ENCODE assay signal across 22 cellular contexts in genomic region chr6:21739838-21740237, GRCh38.
DNase-seq lines count a peak whose midpoint lies in the region; ATAC-seq and TF ChIP-seq lines count a peak whose summit lies in the region.
"Had no signal": no experiment of that assay in that cellular context is flagged by ENCODE, and none has a peak within 500 bp of the region (broad histone marks: within the 10 kb centered on the region; RNA-seq: fewer than 3 reads in every experiment).

No MANE protein-coding gene starts in this region.

- CTCF ChIA-PET in Caco-2 (lab: Charles Lee), result no interaction called here

- H3K9me3 ChIP-seq in Caco-2 (no peaks in the 10 kb centered on the region), HUES6 (ENCODE audit: control insufficient read depth, insufficient read depth, low read depth, low read length) (no peaks in the 10 kb centered on the region), ectodermal cell (ENCODE audit: control insufficient read depth, low read length) (no peaks in the 10 kb centered on the region)

- WGBS in ectodermal cell, 2 experiments, result 28 to 37% methylated on average over 5 of the region's 5 CpGs

- POLR2A ChIA-PET in Caco-2 (lab: Charles Lee), result no interaction called here

- H3K36me3 ChIP-seq in Caco-2 (ENCODE audit: control insufficient read depth, insufficient read depth, low read length) (no peaks in the 10 kb centered on the region), HUES6 (ENCODE audit: control insufficient read depth, insufficient read depth, low read length) (no peaks in the 10 kb centered on the region), ectodermal cell (ENCODE audit: control insufficient read depth, insufficient read depth, low read length) (no peaks in the 10 kb centered on the region)
- H3K36me3 ChIP-seq: cardiac muscle cell had no signal

- H3K4me1 ChIP-seq in Caco-2 (peaks cover 25% of the 10 kb centered on the region), HUES6 (ENCODE audit: control insufficient read depth, insufficient read depth, low read length) (peaks cover 72% of the 10 kb centered on the region), ectodermal cell (ENCODE audit: control insufficient read depth, insufficient read depth, low read length) (peaks cover 40% of the 10 kb centered on the region)
- H3K4me1 ChIP-seq: parathyroid adenoma had no signal

- DNase-seq in Caco-2, result peak in 1 of 2 experiments; percentile 13
- DNase-seq in iPS-NIHi11 (ENCODE audit: low spot score), result no peak
- no peak for DNase-seq in NCI-H128 (lab: John Stamatoyannopoulos, UW; ENCODE audit: unreplicated experiment)
- DNase-seq: activated CD4-positive, alpha-beta T cell treated with anti-CD3 and anti-CD28 coated beads, Interleukin-2, amount 10 ng/mL, durations not matched to agents 24 days and 14 days; activated CD8-positive, alpha-beta memory T cell treated with anti-CD3 and anti-CD28 coated beads, Interleukin-2, amount 50 U/mL, for 48 hours; activated gamma-delta T cell; CD8-positive, alpha-beta T cell; effector CD4-positive, alpha-beta T cell; GOT3; NCI-H1694 treated with DMSO at 0.1 percent for 48 hours; NCI-H345; NK-92 treated with Interleukin-12 subunit alpha and Interleukin-12 subunit beta, amount 100 ng/mL, for 24 hours; RPMI8226; stimulated activated naive CD4-positive, alpha-beta T cell had no signal

- TF ChIP-seq CTCF in Caco-2 (IDR thresholded peaks at IDR 0.05; ENCODE audit: insufficient read depth in 1 of 2, low read depth in 1 of 2, low read length in 1 of 2, severe bottlenecking in 1 of 2, unreplicated experiment in 1 of 2) (no peak), nephron (IDR thresholded peaks at IDR 0.05; ENCODE audit: unreplicated experiment in 3 of 3) (no peak)

- H3K27ac ChIP-seq in HUES6 (ENCODE audit: low read depth, low read length), result peak overlapping the region; percentile 96; the same call in 1 of the 2 replicates
- H3K27ac ChIP-seq in ectodermal cell (ENCODE audit: insufficient read depth, low read depth, low read length, poor library complexity, severe bottlenecking), result peak overlapping the region; percentile 11
- H3K27ac ChIP-seq: cardiac muscle cell, parathyroid adenoma had no signal

- no TSS peak for BruUV-seq in Caco-2 (replicated peaks; lab: Mats Ljungman, UMichigan)

- H3K9me3 Mint-ChIP-seq in Caco-2 (ENCODE audit: unreplicated experiment), result no peaks in the 10 kb centered on the region
- no peaks in the 10 kb centered on the region for H3K9me3 Mint-ChIP-seq in nephron
- H3K9me3 Mint-ChIP-seq: activated CD4-positive, alpha-beta T cell treated with anti-CD3 and anti-CD28 coated beads, Interleukin-2, amount 10 ng/mL, durations not matched to agents 24 days and 14 days; CD8-positive, alpha-beta T cell had no signal

- H3K4me3 Mint-ChIP-seq in Caco-2 (ENCODE audit: unreplicated experiment), result peak overlapping the region; percentile 34
- H3K4me3 Mint-ChIP-seq in nephron, result peak overlapping the region in 2 of 3 experiments; percentile 11 to 38
- H3K4me3 Mint-ChIP-seq: activated CD4-positive, alpha-beta T cell treated with anti-CD3 and anti-CD28 coated beads, Interleukin-2, amount 10 ng/mL, durations not matched to agents 24 days and 14 days; CD8-positive, alpha-beta T cell had no signal

- H3K36me3 Mint-ChIP-seq in Caco-2 (ENCODE audit: insufficient read depth, unreplicated experiment) (no peaks in the 10 kb centered on the region), nephron (ENCODE audit: low read depth) (peaks cover 5% of the 10 kb centered on the region)
- H3K36me3 Mint-ChIP-seq: CD8-positive, alpha-beta T cell had no signal

- H3K4me3 ChIP-seq in Caco-2 (ENCODE audit: low read depth, low read length) (no peak overlapping the region), HUES6 (ENCODE audit: low read depth, low read length) (peak overlapping the region; percentile 40; the same call in 1 of the 2 replicates), ectodermal cell (ENCODE audit: insufficient read depth, low read depth, low read length) (no peak overlapping the region)
- H3K4me3 ChIP-seq: cardiac muscle cell had no signal

- ATAC-seq in GM21390 (IDR thresholded peaks at IDR 0.05; ENCODE audit: unreplicated experiment) (no peak), HG03460 (IDR thresholded peaks at IDR 0.05; ENCODE audit: unreplicated experiment) (no peak)
- ATAC-seq: CD8-positive, alpha-beta T cell; sciatic nerve had no signal

- H3K9ac ChIP-seq in HUES6 (ENCODE audit: low read length), result peak overlapping the region; percentile 18
- H3K9ac ChIP-seq: parathyroid adenoma had no signal

- intact Hi-C loops in Caco-2 (cut with micrococcal nuclease; ENCODE audit: unreplicated experiment), result no loop called here

- H3K27ac Mint-ChIP-seq in Caco-2 (ENCODE audit: unreplicated experiment) (peak overlapping the region; percentile 38), nephron (peak overlapping the region; percentile 70 to 75 (median 71))
- H3K27ac Mint-ChIP-seq: activated CD4-positive, alpha-beta T cell treated with anti-CD3 and anti-CD28 coated beads, Interleukin-2, amount 10 ng/mL, durations not matched to agents 24 days and 14 days; CD8-positive, alpha-beta T cell had no signal

- no peaks in the 10 kb centered on the region for H3K27me3 Mint-ChIP-seq in Caco-2 (ENCODE audit: insufficient read depth, unreplicated experiment)
- H3K27me3 Mint-ChIP-seq in nephron (ENCODE audit: low read depth), result no peaks in the 10 kb centered on the region

- no peaks in the 10 kb centered on the region for H3K27me3 ChIP-seq in Caco-2 (replicated peaks; ENCODE audit: control insufficient read depth, insufficient read depth, low read length)
- no peaks in the 10 kb centered on the region for H3K27me3 ChIP-seq in HUES6 (ENCODE audit: control insufficient read depth, insufficient read depth, low read length)
- H3K27me3 ChIP-seq in ectodermal cell (ENCODE audit: control insufficient read depth, insufficient read depth, low read length, poor library complexity, severe bottlenecking), result no peaks in the 10 kb centered on the region
- H3K27me3 ChIP-seq: cardiac muscle cell had no signal

- H3K4me1 Mint-ChIP-seq in Caco-2 (ENCODE audit: low read depth, unreplicated experiment) (peaks cover 41% of the 10 kb centered on the region), nephron (peaks cover 58% of the 10 kb centered on the region)
- H3K4me1 Mint-ChIP-seq: activated CD4-positive, alpha-beta T cell treated with anti-CD3 and anti-CD28 coated beads, Interleukin-2, amount 10 ng/mL, durations not matched to agents 24 days and 14 days had no signal
